Comparison of ENCODE assay signal across 2 cellular contexts in genomic region chr3:46750555-46751038, GRCh38.
TF ChIP-seq lines count a peak whose summit lies in the region.

No MANE protein-coding gene starts in this region.

TF ChIP-seq in GM23338, 12 proteins besides CTCF, POLR2A, EP300 and RAD21:
- no peak for TF ChIP-seq STAT1 (IDR thresholded peaks at IDR 0.05; ENCODE audit: unreplicated experiment)
- TF ChIP-seq ZNF331 (CRISPR knock-in tag; IDR thresholded peaks at IDR 0.05; ENCODE audit: low read depth): no peak

TF ChIP-seq in K562, 482 proteins besides CTCF, POLR2A, EP300 and RAD21 (continues in another document):
- no peak for TF ChIP-seq CBX1 (IDR thresholded peaks at IDR 0.05; ENCODE audit: low read depth)
- no peak for TF ChIP-seq FOS (IDR thresholded peaks at IDR 0.05; ENCODE audit: extremely low read depth, insufficient read length)
- no peak for TF ChIP-seq E2F3 (CRISPR knock-in tag; IDR thresholded peaks at IDR 0.05)
- TF ChIP-seq BRF2 (IDR thresholded peaks at IDR 0.05; ENCODE audit: borderline replicate concordance, insufficient read depth, insufficient read length): no peak
- TF ChIP-seq RAD51 (IDR thresholded peaks at IDR 0.05; ENCODE audit: borderline replicate concordance, low read depth): peak; percentile 95
- TF ChIP-seq ZFX (CRISPR knock-in tag; IDR thresholded peaks at IDR 0.05): peak; percentile 47; the same call in 1 of the 2 replicates
- TF ChIP-seq, protein P1, sequence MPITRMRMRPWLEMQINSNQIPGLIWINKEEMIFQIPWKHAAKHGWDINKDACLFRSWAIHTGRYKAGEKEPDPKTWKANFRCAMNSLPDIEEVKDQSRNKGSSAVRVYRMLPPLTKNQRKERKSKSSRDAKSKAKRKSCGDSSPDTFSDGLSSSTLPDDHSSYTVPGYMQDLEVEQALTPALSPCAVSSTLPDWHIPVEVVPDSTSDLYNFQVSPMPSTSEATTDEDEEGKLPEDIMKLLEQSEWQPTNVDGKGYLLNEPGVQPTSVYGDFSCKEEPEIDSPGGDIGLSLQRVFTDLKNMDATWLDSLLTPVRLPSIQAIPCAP (CRISPR knock-in tag; IDR thresholded peaks at IDR 0.05; ENCODE audit: borderline replicate concordance): peak; percentile 57; the same call in 1 of the 2 replicates
- peak; percentile 12; the same call in 1 of the 2 replicates for TF ChIP-seq CTBP1 (IDR thresholded peaks at IDR 0.05; ENCODE audit: borderline replicate concordance)
- TF ChIP-seq, protein P2, sequence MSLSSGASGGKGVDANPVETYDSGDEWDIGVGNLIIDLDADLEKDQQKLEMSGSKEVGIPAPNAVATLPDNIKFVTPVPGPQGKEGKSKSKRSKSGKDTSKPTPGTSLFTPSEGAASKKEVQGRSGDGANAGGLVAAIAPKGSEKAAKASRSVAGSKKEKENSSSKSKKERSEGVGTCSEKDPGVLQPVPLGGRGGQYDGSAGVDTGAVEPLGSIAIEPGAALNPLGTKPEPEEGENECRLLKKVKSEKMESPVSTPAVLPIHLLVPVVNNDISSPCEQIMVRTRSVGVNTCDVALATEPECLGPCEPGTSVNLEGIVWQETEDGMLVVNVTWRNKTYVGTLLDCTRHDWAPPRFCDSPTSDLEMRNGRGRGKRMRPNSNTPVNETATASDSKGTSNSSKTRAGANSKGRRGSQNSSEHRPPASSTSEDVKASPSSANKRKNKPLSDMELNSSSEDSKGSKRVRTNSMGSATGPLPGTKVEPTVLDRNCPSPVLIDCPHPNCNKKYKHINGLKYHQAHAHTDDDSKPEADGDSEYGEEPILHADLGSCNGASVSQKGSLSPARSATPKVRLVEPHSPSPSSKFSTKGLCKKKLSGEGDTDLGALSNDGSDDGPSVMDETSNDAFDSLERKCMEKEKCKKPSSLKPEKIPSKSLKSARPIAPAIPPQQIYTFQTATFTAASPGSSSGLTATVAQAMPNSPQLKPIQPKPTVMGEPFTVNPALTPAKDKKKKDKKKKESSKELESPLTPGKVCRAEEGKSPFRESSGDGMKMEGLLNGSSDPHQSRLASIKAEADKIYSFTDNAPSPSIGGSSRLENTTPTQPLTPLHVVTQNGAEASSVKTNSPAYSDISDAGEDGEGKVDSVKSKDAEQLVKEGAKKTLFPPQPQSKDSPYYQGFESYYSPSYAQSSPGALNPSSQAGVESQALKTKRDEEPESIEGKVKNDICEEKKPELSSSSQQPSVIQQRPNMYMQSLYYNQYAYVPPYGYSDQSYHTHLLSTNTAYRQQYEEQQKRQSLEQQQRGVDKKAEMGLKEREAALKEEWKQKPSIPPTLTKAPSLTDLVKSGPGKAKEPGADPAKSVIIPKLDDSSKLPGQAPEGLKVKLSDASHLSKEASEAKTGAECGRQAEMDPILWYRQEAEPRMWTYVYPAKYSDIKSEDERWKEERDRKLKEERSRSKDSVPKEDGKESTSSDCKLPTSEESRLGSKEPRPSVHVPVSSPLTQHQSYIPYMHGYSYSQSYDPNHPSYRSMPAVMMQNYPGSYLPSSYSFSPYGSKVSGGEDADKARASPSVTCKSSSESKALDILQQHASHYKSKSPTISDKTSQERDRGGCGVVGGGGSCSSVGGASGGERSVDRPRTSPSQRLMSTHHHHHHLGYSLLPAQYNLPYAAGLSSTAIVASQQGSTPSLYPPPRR (CRISPR knock-in tag; IDR thresholded peaks at IDR 0.05; ENCODE audit: borderline replicate concordance): no peak
- TF ChIP-seq, protein P3, sequence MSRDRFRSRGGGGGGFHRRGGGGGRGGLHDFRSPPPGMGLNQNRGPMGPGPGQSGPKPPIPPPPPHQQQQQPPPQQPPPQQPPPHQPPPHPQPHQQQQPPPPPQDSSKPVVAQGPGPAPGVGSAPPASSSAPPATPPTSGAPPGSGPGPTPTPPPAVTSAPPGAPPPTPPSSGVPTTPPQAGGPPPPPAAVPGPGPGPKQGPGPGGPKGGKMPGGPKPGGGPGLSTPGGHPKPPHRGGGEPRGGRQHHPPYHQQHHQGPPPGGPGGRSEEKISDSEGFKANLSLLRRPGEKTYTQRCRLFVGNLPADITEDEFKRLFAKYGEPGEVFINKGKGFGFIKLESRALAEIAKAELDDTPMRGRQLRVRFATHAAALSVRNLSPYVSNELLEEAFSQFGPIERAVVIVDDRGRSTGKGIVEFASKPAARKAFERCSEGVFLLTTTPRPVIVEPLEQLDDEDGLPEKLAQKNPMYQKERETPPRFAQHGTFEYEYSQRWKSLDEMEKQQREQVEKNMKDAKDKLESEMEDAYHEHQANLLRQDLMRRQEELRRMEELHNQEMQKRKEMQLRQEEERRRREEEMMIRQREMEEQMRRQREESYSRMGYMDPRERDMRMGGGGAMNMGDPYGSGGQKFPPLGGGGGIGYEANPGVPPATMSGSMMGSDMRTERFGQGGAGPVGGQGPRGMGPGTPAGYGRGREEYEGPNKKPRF (IDR thresholded peaks at IDR 0.05; ENCODE audit: low read depth, low read length): no peak
- TF ChIP-seq ZNF75A (CRISPR knock-in tag; IDR thresholded peaks at IDR 0.05): no peak
- no peak for TF ChIP-seq ZNF57 (CRISPR knock-in tag; IDR thresholded peaks at IDR 0.05)
- TF ChIP-seq FOXJ2 (tag; IDR thresholded peaks at IDR 0.05): no peak
- peak; percentile 71 for TF ChIP-seq CBFA2T2 (conservative IDR thresholded peaks at IDR 0.05)
- 0 out of 2 replicates have a peak, but pooled peaks have one; percentile 36 for TF ChIP-seq POLR2G (IDR thresholded peaks at IDR 0.05; ENCODE audit: low read depth, low read length)
- TF ChIP-seq, protein P4, sequence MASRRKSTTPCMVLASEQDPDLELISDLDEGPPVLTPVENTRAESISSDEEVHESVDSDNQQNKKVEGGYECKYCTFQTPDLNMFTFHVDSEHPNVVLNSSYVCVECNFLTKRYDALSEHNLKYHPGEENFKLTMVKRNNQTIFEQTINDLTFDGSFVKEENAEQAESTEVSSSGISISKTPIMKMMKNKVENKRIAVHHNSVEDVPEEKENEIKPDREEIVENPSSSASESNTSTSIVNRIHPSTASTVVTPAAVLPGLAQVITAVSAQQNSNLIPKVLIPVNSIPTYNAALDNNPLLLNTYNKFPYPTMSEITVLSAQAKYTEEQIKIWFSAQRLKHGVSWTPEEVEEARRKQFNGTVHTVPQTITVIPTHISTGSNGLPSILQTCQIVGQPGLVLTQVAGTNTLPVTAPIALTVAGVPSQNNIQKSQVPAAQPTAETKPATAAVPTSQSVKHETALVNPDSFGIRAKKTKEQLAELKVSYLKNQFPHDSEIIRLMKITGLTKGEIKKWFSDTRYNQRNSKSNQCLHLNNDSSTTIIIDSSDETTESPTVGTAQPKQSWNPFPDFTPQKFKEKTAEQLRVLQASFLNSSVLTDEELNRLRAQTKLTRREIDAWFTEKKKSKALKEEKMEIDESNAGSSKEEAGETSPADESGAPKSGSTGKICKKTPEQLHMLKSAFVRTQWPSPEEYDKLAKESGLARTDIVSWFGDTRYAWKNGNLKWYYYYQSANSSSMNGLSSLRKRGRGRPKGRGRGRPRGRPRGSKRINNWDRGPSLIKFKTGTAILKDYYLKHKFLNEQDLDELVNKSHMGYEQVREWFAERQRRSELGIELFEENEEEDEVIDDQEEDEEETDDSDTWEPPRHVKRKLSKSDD (conservative IDR thresholded peaks at IDR 0.05; ENCODE audit: low read length): no peak
- peak; percentile 95 for TF ChIP-seq USF1 (CRISPR knock-in tag; IDR thresholded peaks at IDR 0.05)
- TF ChIP-seq ZNF354B (CRISPR knock-in tag; IDR thresholded peaks at IDR 0.05): no peak
- TF ChIP-seq NUFIP1 (IDR thresholded peaks at IDR 0.05; ENCODE audit: partially characterized antibody): no peak
- TF ChIP-seq, protein P5, sequence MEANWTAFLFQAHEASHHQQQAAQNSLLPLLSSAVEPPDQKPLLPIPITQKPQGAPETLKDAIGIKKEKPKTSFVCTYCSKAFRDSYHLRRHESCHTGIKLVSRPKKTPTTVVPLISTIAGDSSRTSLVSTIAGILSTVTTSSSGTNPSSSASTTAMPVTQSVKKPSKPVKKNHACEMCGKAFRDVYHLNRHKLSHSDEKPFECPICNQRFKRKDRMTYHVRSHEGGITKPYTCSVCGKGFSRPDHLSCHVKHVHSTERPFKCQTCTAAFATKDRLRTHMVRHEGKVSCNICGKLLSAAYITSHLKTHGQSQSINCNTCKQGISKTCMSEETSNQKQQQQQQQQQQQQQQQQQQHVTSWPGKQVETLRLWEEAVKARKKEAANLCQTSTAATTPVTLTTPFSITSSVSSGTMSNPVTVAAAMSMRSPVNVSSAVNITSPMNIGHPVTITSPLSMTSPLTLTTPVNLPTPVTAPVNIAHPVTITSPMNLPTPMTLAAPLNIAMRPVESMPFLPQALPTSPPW (CRISPR knock-in tag; IDR thresholded peaks at IDR 0.05): no peak
- TF ChIP-seq ZFP1 (CRISPR knock-in tag; IDR thresholded peaks at IDR 0.05): no peak
- TF ChIP-seq DACH1 (IDR thresholded peaks at IDR 0.05; ENCODE audit: partially characterized antibody): no peak
- no peak for TF ChIP-seq CHD4 (IDR thresholded peaks at IDR 0.05; ENCODE audit: insufficient read depth, insufficient replicate concordance, low read depth, low read length, poor library complexity, severe bottlenecking)
- TF ChIP-seq CBX8 (IDR thresholded peaks at IDR 0.05; ENCODE audit: borderline replicate concordance, extremely low read depth, low read depth, low read length, poor library complexity, severe bottlenecking): no peak
- TF ChIP-seq BCLAF1 (IDR thresholded peaks at IDR 0.05; ENCODE audit: borderline replicate concordance in 1 of 2, control insufficient read depth in 1 of 2, low read depth in 2 of 2, low read length in 1 of 2): no peak
- TF ChIP-seq KHSRP (IDR thresholded peaks at IDR 0.05): no peak
- TF ChIP-seq, protein P6, sequence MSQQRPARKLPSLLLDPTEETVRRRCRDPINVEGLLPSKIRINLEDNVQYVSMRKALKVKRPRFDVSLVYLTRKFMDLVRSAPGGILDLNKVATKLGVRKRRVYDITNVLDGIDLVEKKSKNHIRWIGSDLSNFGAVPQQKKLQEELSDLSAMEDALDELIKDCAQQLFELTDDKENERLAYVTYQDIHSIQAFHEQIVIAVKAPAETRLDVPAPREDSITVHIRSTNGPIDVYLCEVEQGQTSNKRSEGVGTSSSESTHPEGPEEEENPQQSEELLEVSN (IDR thresholded peaks at IDR 0.05; ENCODE audit: borderline replicate concordance in 1 of 2, extremely low read depth in 1 of 2, insufficient read depth in 1 of 2, insufficient read length in 1 of 2, low read depth in 1 of 2, low read length in 1 of 2, poor library complexity in 1 of 2, severe bottlenecking in 1 of 2): peak; percentile 91 to 96
- no peak for TF ChIP-seq HNRNPK (IDR thresholded peaks at IDR 0.05; ENCODE audit: low read depth, low read length, poor library complexity, severe bottlenecking)
- TF ChIP-seq ZNF431 (CRISPR knock-in tag; IDR thresholded peaks at IDR 0.05): 0 out of 2 replicates have a peak, but pooled peaks have one; percentile 49
- peak; percentile 41; the same call in 1 of the 2 replicates for TF ChIP-seq ZNF263 (CRISPR knock-in tag; IDR thresholded peaks at IDR 0.05; ENCODE audit: borderline replicate concordance)
- no peak for TF ChIP-seq ATF1 (CRISPR knock-in tag; IDR thresholded peaks at IDR 0.05)
- no peak for TF ChIP-seq ATF1 (tag; IDR thresholded peaks at IDR 0.05)
- no peak for TF ChIP-seq PML (IDR thresholded peaks at IDR 0.05; ENCODE audit: low read length)
- no peak for TF ChIP-seq ZMIZ1 (IDR thresholded peaks at IDR 0.05; ENCODE audit: low read depth in 2 of 2, low read length in 2 of 2)
